In genomic region chr11:76919887-76920746, GRCh38 we compare ENCODE assay signal across 8 cellular contexts. TPM values are rescaled to one million over a fixed set of nuclear protein-coding genes. Genes with fewer than 3 reads are reported as not detected.
A peak's percentile ranks its signal among the peaks of the same experiment; 100 is the strongest.
DNase-seq lines count a peak whose midpoint lies in the region; ATAC-seq, FAIRE-seq and TF ChIP-seq lines count a peak whose summit lies in the region.

No MANE protein-coding gene starts in this region.

- no peak overlapping the region for H3K27ac ChIP-seq in HEK293 (ENCODE audit: extremely low read depth, low read depth, low read length)
- H3K27ac ChIP-seq in astrocyte (ENCODE audit: low read depth, low read length): no peak overlapping the region
- H3K27ac ChIP-seq in right cardiac atrium (ENCODE audit: low read length): no peak overlapping the region

- FAIRE-seq in astrocyte (lab: Jason Lieb, UNC): no peak

- H3K9me3 ChIP-seq in HEK293 (ENCODE audit: control insufficient read depth, insufficient read depth, low read depth, low read length): no peaks in the 10 kb centered on the region
- H3K9me3 ChIP-seq in astrocyte (ENCODE audit: insufficient read depth, low read depth, low read length): no peaks in the 10 kb centered on the region
- no peaks in the 10 kb centered on the region for H3K9me3 ChIP-seq in right cardiac atrium (ENCODE audit: control insufficient read depth, low read length)

- ATAC-seq in right cardiac atrium: peak; percentile 91 to 95
- ATAC-seq in GM21526 (IDR thresholded peaks at IDR 0.05; ENCODE audit: low FRiP score, unreplicated experiment): no peak

- H3K27me3 ChIP-seq in astrocyte (ENCODE audit: insufficient read depth, low read length) (no peaks in the 10 kb centered on the region), right cardiac atrium (ENCODE audit: control insufficient read depth, insufficient read depth) (no peaks in the 10 kb centered on the region)

- H3K9ac ChIP-seq in astrocyte (ENCODE audit: low read length): no peak overlapping the region

- H3K79me2 ChIP-seq in astrocyte (ENCODE audit: insufficient read depth, low read length): no peaks in the 10 kb centered on the region

- WGBS in right cardiac atrium: 40% methylated on average over 7 of the region's 7 CpGs

- H4K20me1 ChIP-seq in astrocyte (ENCODE audit: insufficient read depth, low read length): no peaks in the 10 kb centered on the region

- POLR2A ChIA-PET in HEK293 (lab: Yijun Ruan, JAX): no interaction called here

- H3K4me1 ChIP-seq in HEK293 (ENCODE audit: control insufficient read depth, insufficient read depth, low read length) (no peaks in the 10 kb centered on the region), astrocyte (ENCODE audit: insufficient read depth, low read length) (no peaks in the 10 kb centered on the region), right cardiac atrium (ENCODE audit: control insufficient read depth, insufficient read depth, low read length) (peaks cover 2% of the 10 kb centered on the region)

- peak overlapping the region; percentile 64 for H2AFZ ChIP-seq in astrocyte (ENCODE audit: low read depth, low read length)

- H3K4me3 ChIP-seq in HEK293 (ENCODE audit: low read depth, low read length) (no peak overlapping the region), astrocyte (ENCODE audit: insufficient read depth, low read depth, low read length) (no peak overlapping the region), right cardiac atrium (ENCODE audit: low read length) (no peak overlapping the region)

- no peak overlapping the region for H3K27ac Mint-ChIP-seq in astrocyte (ENCODE audit: unreplicated experiment)

- intact Hi-C loops in right cardiac atrium (cut with DNase I): loop anchor here (2.0 to 10.0 kb wide), 5 partner anchors 113 to 188 kb away; no protein-coding TSS in a partner anchor

- no peaks in the 10 kb centered on the region for H3K27me3 Mint-ChIP-seq in astrocyte (ENCODE audit: low read depth, unreplicated experiment)

- peak overlapping the region; percentile 68 for H3K4me2 ChIP-seq in astrocyte (ENCODE audit: low read length)

- no peaks in the 10 kb centered on the region for H3K9me3 Mint-ChIP-seq in astrocyte (ENCODE audit: unreplicated experiment)

- peaks cover 2% of the 10 kb centered on the region for H3K36me3 Mint-ChIP-seq in astrocyte (ENCODE audit: low read depth, unreplicated experiment)

- DNase-seq in DMS153 (lab: John Stamatoyannopoulos, UW) (peak; percentile 82), NCI-H2029 (lab: John Stamatoyannopoulos, UW) (peak; percentile 90), T-helper 9 cell (peak; percentile 34), astrocyte (ENCODE audit: low read depth) (peak; percentile 60), right cardiac atrium (peak; percentile 77 to 91 (median 86)), retina (peak; percentile 75)

- no peaks in the 10 kb centered on the region for H3K4me1 Mint-ChIP-seq in astrocyte (ENCODE audit: low read depth, unreplicated experiment)

- CTCF ChIA-PET in HEK293 (lab: Yijun Ruan, JAX): interaction anchor here (0.5 to 7.4 kb wide), 63 partner anchors 8 to 642 kb away, joined by 3 to 139 read pairs (median 5); partner anchors contain the start of genes ACER3 and B3GNT6

- peak; percentile 70 for TF ChIP-seq CTCF in HEK293 (tag by site-specific recombination; IDR thresholded peaks at IDR 0.05)
- TF ChIP-seq CTCF in astrocyte (IDR thresholded peaks at IDR 0.05; ENCODE audit: insufficient read depth, low read depth, low read length): peak; percentile 97

- no peak overlapping the region for H3K4me3 Mint-ChIP-seq in astrocyte (ENCODE audit: unreplicated experiment)

- no peaks in the 10 kb centered on the region for H3K36me3 ChIP-seq in HEK293 (ENCODE audit: control insufficient read depth in 2 of 2, insufficient read depth in 1 of 2, low read length in 2 of 2)
- no peaks in the 10 kb centered on the region for H3K36me3 ChIP-seq in astrocyte (ENCODE audit: insufficient read depth, low read length)

TF ChIP-seq in HEK293, 187 proteins besides CTCF, POLR2A, EP300 and RAD21:
- TF ChIP-seq ZNF555 (tag by site-specific recombination; conservative IDR thresholded peaks at IDR 0.05) (no peak), ZNF580 (tag by site-specific recombination; IDR thresholded peaks at IDR 0.05) (no peak), ZNF791 (tag by site-specific recombination; IDR thresholded peaks at IDR 0.05) (no peak), ZNF600 (tag by site-specific recombination; IDR thresholded peaks at IDR 0.05) (0 out of 2 replicates have a peak, but pooled peaks have one; percentile 41), ZNF350 (tag by site-specific recombination; IDR thresholded peaks at IDR 0.05) (no peak), ZNF660 (tag by site-specific recombination; IDR thresholded peaks at IDR 0.05) (0 out of 2 replicates have a peak, but pooled peaks have one; percentile 28), ZNF654 (tag by site-specific recombination; IDR thresholded peaks at IDR 0.05; ENCODE audit: low read depth) (peak; percentile 71), ZNF792 (tag by site-specific recombination; IDR thresholded peaks at IDR 0.05) (no peak), REST (tag by site-specific recombination; IDR thresholded peaks at IDR 0.05) (no peak), ZNF239 (tag by site-specific recombination; IDR thresholded peaks at IDR 0.05) (no peak), ZNF112 (tag by site-specific recombination; IDR thresholded peaks at IDR 0.05) (no peak), RBAK (tag by site-specific recombination; IDR thresholded peaks at IDR 0.05) (no peak), PRDM4 (tag by site-specific recombination; IDR thresholded peaks at IDR 0.05) (no peak)
TF ChIP-seq in HEK293: peak in this region for 3.

RNA-seq across cellular contexts. Expression of gene ACER3, which starts 59.4 kb away (rescaled TPM):
- 14.9 and 17.3 TPM in 2 replicates for total RNA-seq in astrocyte
- total RNA-seq in right cardiac atrium: 10 to 100 TPM; 10.6 to 16.1 (median 12.9) TPM
- polyA plus RNA-seq in right cardiac atrium: 4.1 TPM

Comparison
In these comparisons a context has a peak if more than half of its experiments do, and no peak if none do; other contexts are left out.
1. DNase-seq: peak in every context shown above with its lines; median percentile 90 in NCI-H2029; 86 in right cardiac atrium; 82 in DMS153; 75 in retina; 60 in astrocyte; 34 in T-helper 9 cell.